In the genomic region with DNA sequence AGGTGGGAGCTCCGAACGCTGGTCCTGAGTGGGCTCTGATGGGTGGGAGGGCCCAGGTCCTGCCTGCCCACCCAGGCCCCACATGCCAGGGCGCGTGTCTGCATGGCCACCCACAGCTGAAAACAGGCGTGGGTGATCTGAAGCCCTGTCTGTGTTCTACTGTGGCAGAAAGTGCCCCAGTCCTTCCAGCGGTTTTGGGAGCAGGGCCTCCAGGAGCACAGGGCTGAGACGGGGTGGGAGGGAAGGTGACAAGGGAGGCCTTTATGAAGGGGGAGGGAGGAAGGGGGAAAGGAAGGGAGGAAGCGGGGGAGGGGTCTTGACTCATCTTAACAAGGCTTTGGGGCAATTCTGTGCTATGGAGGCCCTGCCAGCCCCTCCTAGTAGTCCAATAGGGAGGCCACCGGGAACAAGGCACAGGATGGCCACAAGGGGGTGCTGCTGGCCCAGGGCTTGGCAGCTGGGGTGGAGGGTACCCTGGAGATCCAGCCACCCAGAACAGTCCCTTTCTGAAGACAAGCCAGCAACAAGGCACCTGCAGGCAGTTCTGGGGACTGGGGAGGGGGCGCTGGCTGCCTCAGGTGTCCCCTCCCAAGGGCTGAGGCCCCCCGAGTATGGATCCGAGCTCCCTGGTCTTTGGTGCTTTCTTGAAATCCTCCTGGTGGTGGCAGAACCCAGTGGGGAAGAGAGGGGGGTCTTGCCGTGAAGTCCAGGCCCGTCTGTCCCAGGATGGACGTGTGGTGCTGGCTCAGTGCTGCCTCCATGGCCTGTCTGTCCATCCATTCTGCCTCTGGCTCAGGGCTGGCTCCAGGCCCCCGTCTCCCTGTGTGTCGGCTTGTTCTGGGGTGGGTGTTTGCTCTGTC, we compare ENCODE assay signal across 1 cellular context.
TF ChIP-seq lines count a peak whose summit lies in the region.

No MANE protein-coding gene starts in this region.

TF ChIP-seq in GM12878, 131 proteins besides CTCF, POLR2A, EP300 and RAD21:
- TF ChIP-seq HCFC1 (IDR thresholded peaks at IDR 0.05; ENCODE audit: low read length) (no peak), SMC3 (IDR thresholded peaks at IDR 0.05; ENCODE audit: borderline replicate concordance, low read length) (peak; percentile 94), YY1 (IDR thresholded peaks at IDR 0.05; ENCODE audit: low read depth, low read length) (0 out of 2 replicates have a peak, but pooled peaks have one; percentile 42), IRF4 (IDR thresholded peaks at IDR 0.05; ENCODE audit: low read depth, low read length) (0 out of 2 replicates have a peak, but pooled peaks have one; percentile 16), RELA (IDR thresholded peaks at IDR 0.05; ENCODE audit: borderline replicate concordance, partially characterized antibody) (no peak)
TF ChIP-seq in GM12878: peak in this region for 3.
